1 cellular context compared by ENCODE assay signal in the genomic region with DNA sequence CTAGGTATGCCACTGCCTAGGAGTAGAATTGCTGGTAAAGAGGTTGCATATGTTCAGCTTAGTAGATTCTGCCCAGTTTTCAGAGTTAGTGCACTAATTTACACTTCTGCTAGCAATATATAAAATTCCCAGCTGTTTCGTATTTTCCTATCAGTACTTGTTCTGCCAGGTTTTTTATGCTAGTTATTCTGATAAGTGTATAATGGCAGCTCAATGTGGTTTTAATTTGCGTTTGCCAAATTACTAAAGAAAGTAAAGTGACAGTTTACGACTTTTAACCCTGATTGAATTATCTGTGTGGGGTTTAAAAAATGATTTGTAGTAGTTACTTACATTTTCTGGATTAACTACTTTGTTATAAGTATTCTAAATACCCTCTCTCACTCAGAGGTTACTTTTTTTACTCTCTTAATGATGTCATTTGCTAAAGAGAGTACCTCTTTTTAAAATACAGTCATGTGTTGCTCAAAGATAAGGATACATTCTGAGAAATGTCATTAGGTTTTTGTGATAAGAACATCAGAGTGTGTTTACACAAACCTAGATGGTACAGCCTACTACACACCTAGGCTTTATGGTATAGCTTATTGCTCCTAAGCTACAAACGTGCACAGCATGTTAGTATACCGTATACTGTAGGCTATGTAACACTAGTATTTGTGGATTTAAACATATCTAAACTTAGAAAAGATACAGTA.
TF ChIP-seq lines count a peak whose summit lies in the region.

No MANE protein-coding gene starts in this region.

TF ChIP-seq in K562, 482 proteins besides CTCF, POLR2A, EP300 and RAD21 (continued from another document and continues in another):
- TF ChIP-seq, protein P1, sequence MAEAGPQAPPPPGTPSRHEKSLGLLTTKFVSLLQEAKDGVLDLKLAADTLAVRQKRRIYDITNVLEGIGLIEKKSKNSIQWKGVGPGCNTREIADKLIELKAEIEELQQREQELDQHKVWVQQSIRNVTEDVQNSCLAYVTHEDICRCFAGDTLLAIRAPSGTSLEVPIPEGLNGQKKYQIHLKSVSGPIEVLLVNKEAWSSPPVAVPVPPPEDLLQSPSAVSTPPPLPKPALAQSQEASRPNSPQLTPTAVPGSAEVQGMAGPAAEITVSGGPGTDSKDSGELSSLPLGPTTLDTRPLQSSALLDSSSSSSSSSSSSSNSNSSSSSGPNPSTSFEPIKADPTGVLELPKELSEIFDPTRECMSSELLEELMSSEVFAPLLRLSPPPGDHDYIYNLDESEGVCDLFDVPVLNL (CRISPR knock-in tag; IDR thresholded peaks at IDR 0.05; ENCODE audit: low read depth) = no peak
- TF ChIP-seq ZNF224 (CRISPR knock-in tag; IDR thresholded peaks at IDR 0.05) (no peak), LCOR (CRISPR knock-in tag; IDR thresholded peaks at IDR 0.05) (no peak), SMAD1 (IDR thresholded peaks at IDR 0.05; ENCODE audit: low read depth, low read length, partially characterized antibody) (no peak), ELF4 (CRISPR knock-in tag; IDR thresholded peaks at IDR 0.05) (no peak), KLF16 (IDR thresholded peaks at IDR 0.05) (no peak), ADNP (tag; IDR thresholded peaks at IDR 0.05) (no peak), GATAD2B (IDR thresholded peaks at IDR 0.05; ENCODE audit: borderline replicate concordance) (no peak), GATA2 (CRISPR knock-in tag; IDR thresholded peaks at IDR 0.05) (no peak), ZNF263 (CRISPR knock-in tag; IDR thresholded peaks at IDR 0.05; ENCODE audit: borderline replicate concordance) (no peak), KAT7 (CRISPR knock-in tag; IDR thresholded peaks at IDR 0.05; ENCODE audit: borderline replicate concordance) (no peak), FIP1L1 (IDR thresholded peaks at IDR 0.05; ENCODE audit: low read depth, low read length, poor library complexity, severe bottlenecking) (no peak), ETV5 (CRISPR knock-in tag; IDR thresholded peaks at IDR 0.05; ENCODE audit: low read depth) (no peak), TSC22D4 (tag; IDR thresholded peaks at IDR 0.05) (no peak), BDP1 (IDR thresholded peaks at IDR 0.05; ENCODE audit: insufficient read depth, insufficient read length) (no peak), ZKSCAN3 (CRISPR knock-in tag; IDR thresholded peaks at IDR 0.05) (no peak), ZFP1 (CRISPR knock-in tag; IDR thresholded peaks at IDR 0.05) (no peak), CHD4 (IDR thresholded peaks at IDR 0.05; ENCODE audit: insufficient read depth, insufficient replicate concordance, low read depth, low read length, poor library complexity, severe bottlenecking) (no peak), TBP (optimal IDR thresholded peaks at IDR 0.05; ENCODE audit: low read depth, low read length) (no peak), KLF10 (CRISPR knock-in tag; IDR thresholded peaks at IDR 0.05) (no peak), ZFPM2 (CRISPR knock-in tag; IDR thresholded peaks at IDR 0.05) (no peak)
- TF ChIP-seq, protein P2, sequence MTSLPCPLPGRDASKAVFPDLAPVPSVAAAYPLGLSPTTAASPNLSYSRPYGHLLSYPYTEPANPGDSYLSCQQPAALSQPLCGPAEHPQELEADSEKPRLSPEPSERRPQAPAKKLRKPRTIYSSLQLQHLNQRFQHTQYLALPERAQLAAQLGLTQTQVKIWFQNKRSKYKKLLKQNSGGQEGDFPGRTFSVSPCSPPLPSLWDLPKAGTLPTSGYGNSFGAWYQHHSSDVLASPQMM (CRISPR knock-in tag; IDR thresholded peaks at IDR 0.05) = no peak
- TF ChIP-seq, protein P3, sequence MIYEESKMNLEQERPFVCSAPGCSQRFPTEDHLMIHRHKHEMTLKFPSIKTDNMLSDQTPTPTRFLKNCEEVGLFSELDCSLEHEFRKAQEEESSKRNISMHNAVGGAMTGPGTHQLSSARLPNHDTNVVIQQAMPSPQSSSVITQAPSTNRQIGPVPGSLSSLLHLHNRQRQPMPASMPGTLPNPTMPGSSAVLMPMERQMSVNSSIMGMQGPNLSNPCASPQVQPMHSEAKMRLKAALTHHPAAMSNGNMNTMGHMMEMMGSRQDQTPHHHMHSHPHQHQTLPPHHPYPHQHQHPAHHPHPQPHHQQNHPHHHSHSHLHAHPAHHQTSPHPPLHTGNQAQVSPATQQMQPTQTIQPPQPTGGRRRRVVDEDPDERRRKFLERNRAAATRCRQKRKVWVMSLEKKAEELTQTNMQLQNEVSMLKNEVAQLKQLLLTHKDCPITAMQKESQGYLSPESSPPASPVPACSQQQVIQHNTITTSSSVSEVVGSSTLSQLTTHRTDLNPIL (CRISPR knock-in tag; IDR thresholded peaks at IDR 0.05) = no peak
- TF ChIP-seq, protein P4, sequence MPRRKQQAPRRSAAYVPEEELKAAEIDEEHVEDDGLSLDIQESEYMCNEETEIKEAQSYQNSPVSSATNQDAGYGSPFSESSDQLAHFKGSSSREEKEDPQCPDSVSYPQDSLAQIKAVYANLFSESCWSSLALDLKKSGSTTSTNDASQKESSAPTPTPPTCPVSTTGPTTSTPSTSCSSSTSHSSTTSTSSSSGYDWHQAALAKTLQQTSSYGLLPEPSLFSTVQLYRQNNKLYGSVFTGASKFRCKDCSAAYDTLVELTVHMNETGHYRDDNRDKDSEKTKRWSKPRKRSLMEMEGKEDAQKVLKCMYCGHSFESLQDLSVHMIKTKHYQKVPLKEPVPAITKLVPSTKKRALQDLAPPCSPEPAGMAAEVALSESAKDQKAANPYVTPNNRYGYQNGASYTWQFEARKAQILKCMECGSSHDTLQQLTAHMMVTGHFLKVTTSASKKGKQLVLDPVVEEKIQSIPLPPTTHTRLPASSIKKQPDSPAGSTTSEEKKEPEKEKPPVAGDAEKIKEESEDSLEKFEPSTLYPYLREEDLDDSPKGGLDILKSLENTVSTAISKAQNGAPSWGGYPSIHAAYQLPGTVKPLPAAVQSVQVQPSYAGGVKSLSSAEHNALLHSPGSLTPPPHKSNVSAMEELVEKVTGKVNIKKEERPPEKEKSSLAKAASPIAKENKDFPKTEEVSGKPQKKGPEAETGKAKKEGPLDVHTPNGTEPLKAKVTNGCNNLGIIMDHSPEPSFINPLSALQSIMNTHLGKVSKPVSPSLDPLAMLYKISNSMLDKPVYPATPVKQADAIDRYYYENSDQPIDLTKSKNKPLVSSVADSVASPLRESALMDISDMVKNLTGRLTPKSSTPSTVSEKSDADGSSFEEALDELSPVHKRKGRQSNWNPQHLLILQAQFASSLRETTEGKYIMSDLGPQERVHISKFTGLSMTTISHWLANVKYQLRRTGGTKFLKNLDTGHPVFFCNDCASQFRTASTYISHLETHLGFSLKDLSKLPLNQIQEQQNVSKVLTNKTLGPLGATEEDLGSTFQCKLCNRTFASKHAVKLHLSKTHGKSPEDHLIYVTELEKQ (CRISPR knock-in tag; IDR thresholded peaks at IDR 0.05) = no peak
- TF ChIP-seq, protein P5, sequence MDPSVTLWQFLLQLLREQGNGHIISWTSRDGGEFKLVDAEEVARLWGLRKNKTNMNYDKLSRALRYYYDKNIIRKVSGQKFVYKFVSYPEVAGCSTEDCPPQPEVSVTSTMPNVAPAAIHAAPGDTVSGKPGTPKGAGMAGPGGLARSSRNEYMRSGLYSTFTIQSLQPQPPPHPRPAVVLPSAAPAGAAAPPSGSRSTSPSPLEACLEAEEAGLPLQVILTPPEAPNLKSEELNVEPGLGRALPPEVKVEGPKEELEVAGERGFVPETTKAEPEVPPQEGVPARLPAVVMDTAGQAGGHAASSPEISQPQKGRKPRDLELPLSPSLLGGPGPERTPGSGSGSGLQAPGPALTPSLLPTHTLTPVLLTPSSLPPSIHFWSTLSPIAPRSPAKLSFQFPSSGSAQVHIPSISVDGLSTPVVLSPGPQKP (CRISPR knock-in tag; IDR thresholded peaks at IDR 0.05) = no peak
- TF ChIP-seq, protein P6, sequence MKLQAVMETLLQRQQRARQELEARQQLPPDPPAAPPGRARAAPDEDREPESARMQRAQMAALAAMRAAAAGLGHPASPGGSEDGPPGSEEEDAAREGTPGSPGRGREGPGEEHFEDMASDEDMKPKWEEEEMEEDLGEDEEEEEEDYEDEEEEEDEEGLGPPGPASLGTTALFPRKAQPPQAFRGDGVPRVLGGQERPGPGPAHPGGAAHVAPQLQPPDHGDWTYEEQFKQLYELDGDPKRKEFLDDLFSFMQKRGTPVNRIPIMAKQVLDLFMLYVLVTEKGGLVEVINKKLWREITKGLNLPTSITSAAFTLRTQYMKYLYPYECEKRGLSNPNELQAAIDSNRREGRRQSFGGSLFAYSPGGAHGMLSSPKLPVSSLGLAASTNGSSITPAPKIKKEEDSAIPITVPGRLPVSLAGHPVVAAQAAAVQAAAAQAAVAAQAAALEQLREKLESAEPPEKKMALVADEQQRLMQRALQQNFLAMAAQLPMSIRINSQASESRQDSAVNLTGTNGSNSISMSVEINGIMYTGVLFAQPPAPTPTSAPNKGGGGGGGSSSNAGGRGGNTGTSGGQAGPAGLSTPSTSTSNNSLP (IDR thresholded peaks at IDR 0.05; ENCODE audit: borderline replicate concordance, low read depth, low read length) = no peak
- TF ChIP-seq, protein P7, sequence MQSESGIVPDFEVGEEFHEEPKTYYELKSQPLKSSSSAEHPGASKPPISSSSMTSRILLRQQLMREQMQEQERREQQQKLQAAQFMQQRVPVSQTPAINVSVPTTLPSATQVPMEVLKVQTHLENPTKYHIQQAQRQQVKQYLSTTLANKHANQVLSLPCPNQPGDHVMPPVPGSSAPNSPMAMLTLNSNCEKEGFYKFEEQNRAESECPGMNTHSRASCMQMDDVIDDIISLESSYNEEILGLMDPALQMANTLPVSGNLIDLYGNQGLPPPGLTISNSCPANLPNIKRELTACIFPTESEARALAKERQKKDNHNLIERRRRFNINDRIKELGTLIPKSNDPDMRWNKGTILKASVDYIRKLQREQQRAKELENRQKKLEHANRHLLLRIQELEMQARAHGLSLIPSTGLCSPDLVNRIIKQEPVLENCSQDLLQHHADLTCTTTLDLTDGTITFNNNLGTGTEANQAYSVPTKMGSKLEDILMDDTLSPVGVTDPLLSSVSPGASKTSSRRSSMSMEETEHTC (IDR thresholded peaks at IDR 0.05) = no peak
- TF ChIP-seq, protein P8, sequence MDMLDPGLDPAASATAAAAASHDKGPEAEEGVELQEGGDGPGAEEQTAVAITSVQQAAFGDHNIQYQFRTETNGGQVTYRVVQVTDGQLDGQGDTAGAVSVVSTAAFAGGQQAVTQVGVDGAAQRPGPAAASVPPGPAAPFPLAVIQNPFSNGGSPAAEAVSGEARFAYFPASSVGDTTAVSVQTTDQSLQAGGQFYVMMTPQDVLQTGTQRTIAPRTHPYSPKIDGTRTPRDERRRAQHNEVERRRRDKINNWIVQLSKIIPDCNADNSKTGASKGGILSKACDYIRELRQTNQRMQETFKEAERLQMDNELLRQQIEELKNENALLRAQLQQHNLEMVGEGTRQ (CRISPR knock-in tag; IDR thresholded peaks at IDR 0.05) = no peak
- TF ChIP-seq, protein P9, sequence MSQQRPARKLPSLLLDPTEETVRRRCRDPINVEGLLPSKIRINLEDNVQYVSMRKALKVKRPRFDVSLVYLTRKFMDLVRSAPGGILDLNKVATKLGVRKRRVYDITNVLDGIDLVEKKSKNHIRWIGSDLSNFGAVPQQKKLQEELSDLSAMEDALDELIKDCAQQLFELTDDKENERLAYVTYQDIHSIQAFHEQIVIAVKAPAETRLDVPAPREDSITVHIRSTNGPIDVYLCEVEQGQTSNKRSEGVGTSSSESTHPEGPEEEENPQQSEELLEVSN (IDR thresholded peaks at IDR 0.05; ENCODE audit: borderline replicate concordance in 1 of 2, extremely low read depth in 1 of 2, insufficient read depth in 1 of 2, insufficient read length in 1 of 2, low read depth in 1 of 2, low read length in 1 of 2, poor library complexity in 1 of 2, severe bottlenecking in 1 of 2) = no peak
- TF ChIP-seq, protein P10, sequence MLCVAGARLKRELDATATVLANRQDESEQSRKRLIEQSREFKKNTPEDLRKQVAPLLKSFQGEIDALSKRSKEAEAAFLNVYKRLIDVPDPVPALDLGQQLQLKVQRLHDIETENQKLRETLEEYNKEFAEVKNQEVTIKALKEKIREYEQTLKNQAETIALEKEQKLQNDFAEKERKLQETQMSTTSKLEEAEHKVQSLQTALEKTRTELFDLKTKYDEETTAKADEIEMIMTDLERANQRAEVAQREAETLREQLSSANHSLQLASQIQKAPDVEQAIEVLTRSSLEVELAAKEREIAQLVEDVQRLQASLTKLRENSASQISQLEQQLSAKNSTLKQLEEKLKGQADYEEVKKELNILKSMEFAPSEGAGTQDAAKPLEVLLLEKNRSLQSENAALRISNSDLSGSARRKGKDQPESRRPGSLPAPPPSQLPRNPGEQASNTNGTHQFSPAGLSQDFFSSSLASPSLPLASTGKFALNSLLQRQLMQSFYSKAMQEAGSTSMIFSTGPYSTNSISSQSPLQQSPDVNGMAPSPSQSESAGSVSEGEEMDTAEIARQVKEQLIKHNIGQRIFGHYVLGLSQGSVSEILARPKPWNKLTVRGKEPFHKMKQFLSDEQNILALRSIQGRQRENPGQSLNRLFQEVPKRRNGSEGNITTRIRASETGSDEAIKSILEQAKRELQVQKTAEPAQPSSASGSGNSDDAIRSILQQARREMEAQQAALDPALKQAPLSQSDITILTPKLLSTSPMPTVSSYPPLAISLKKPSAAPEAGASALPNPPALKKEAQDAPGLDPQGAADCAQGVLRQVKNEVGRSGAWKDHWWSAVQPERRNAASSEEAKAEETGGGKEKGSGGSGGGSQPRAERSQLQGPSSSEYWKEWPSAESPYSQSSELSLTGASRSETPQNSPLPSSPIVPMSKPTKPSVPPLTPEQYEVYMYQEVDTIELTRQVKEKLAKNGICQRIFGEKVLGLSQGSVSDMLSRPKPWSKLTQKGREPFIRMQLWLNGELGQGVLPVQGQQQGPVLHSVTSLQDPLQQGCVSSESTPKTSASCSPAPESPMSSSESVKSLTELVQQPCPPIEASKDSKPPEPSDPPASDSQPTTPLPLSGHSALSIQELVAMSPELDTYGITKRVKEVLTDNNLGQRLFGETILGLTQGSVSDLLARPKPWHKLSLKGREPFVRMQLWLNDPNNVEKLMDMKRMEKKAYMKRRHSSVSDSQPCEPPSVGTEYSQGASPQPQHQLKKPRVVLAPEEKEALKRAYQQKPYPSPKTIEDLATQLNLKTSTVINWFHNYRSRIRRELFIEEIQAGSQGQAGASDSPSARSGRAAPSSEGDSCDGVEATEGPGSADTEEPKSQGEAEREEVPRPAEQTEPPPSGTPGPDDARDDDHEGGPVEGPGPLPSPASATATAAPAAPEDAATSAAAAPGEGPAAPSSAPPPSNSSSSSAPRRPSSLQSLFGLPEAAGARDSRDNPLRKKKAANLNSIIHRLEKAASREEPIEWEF (CRISPR knock-in tag; IDR thresholded peaks at IDR 0.05) = no peak
- TF ChIP-seq, protein P11, sequence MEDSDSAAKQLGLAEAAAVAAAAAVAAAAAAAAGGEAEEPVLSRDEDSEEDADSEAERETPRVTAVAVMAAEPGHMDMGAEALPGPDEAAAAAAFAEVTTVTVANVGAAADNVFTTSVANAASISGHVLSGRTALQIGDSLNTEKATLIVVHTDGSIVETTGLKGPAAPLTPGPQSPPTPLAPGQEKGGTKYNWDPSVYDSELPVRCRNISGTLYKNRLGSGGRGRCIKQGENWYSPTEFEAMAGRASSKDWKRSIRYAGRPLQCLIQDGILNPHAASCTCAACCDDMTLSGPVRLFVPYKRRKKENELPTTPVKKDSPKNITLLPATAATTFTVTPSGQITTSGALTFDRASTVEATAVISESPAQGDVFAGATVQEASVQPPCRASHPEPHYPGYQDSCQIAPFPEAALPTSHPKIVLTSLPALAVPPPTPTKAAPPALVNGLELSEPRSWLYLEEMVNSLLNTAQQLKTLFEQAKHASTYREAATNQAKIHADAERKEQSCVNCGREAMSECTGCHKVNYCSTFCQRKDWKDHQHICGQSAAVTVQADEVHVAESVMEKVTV (CRISPR knock-in tag; IDR thresholded peaks at IDR 0.05) = no peak
- TF ChIP-seq, protein P12, sequence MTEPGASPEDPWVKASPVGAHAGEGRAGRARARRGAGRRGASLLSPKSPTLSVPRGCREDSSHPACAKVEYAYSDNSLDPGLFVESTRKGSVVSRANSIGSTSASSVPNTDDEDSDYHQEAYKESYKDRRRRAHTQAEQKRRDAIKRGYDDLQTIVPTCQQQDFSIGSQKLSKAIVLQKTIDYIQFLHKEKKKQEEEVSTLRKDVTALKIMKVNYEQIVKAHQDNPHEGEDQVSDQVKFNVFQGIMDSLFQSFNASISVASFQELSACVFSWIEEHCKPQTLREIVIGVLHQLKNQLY (CRISPR knock-in tag; conservative IDR thresholded peaks at IDR 0.05) = no peak
